ENCODE assay signal across 22 cellular contexts in genomic region chr4:2340272-2341061, GRCh38.
DNase-seq lines count a peak whose midpoint lies in the region; ATAC-seq and TF ChIP-seq lines count a peak whose summit lies in the region.
"Had no signal": no experiment of that assay in that cellular context is flagged by ENCODE, and none has a peak within 500 bp of the region (broad histone marks: within the 10 kb centered on the region; RNA-seq: fewer than 3 reads in every experiment).

No MANE protein-coding gene starts in this region.

- no peak overlapping the region for H3K4me2 ChIP-seq in DND-41 (ENCODE audit: insufficient read depth, low read length)
- H3K4me2 ChIP-seq: KMS-11 had no signal

- TF ChIP-seq POLR2A in sigmoid colon (IDR thresholded peaks at IDR 0.05) = no peak

- TF ChIP-seq CTCF in DND-41 (IDR thresholded peaks at IDR 0.05; ENCODE audit: borderline replicate concordance, extremely low read depth, low read length, poor library complexity, severe bottlenecking) = no peak
- no peak for TF ChIP-seq CTCF in sigmoid colon (IDR thresholded peaks at IDR 0.05)
- no peak for TF ChIP-seq CTCF in omental fat pad (IDR thresholded peaks at IDR 0.05)
- no peak for TF ChIP-seq CTCF in foreskin keratinocyte (conservative IDR thresholded peaks at IDR 0.05)

- no peak for TF ChIP-seq EP300 in sigmoid colon (IDR thresholded peaks at IDR 0.05)

- no peaks in the 10 kb centered on the region for H3K9me3 ChIP-seq in DND-41 (ENCODE audit: insufficient read depth, low read length, severe bottlenecking)
- no peaks in the 10 kb centered on the region for H3K9me3 ChIP-seq in sigmoid colon

- 95 to 96% methylated on average over 27 of the region's 27 CpGs for WGBS in sigmoid colon, 2 donors

- no peaks in the 10 kb centered on the region for H4K20me1 ChIP-seq in DND-41 (ENCODE audit: insufficient read depth, low read length)

- H3K4me3 ChIP-seq in DND-41 (ENCODE audit: low read depth in 1 of 2, low read length in 2 of 2) (no peak overlapping the region), sigmoid colon (no peak overlapping the region)

- H3K4me1 ChIP-seq in DND-41 (ENCODE audit: insufficient read depth, low read length) (no peaks in the 10 kb centered on the region), sigmoid colon (no peaks in the 10 kb centered on the region), foreskin keratinocyte (no peaks in the 10 kb centered on the region)
- H3K4me1 ChIP-seq: parathyroid adenoma had no signal

- no peak overlapping the region for H3K27ac ChIP-seq in DND-41 (ENCODE audit: low read length)
- no peak overlapping the region for H3K27ac ChIP-seq in sigmoid colon
- H3K27ac ChIP-seq in foreskin keratinocyte = no peak overlapping the region
- H3K27ac ChIP-seq: 22Rv1, brain microvascular endothelial cell, KMS-11, parathyroid adenoma had no signal

- intact Hi-C loops in sigmoid colon (cut with DNase I) = no loop called here

- no peaks in the 10 kb centered on the region for H3K36me3 ChIP-seq in DND-41 (ENCODE audit: insufficient read depth, low read length)
- no peaks in the 10 kb centered on the region for H3K36me3 ChIP-seq in sigmoid colon
- H3K36me3 ChIP-seq: brain microvascular endothelial cell had no signal

- no peak overlapping the region for H3K9ac ChIP-seq in DND-41 (ENCODE audit: low read depth, low read length)
- H3K9ac ChIP-seq: KMS-11, parathyroid adenoma had no signal

- H3K79me2 ChIP-seq in DND-41 (ENCODE audit: insufficient read depth, low read length) = no peaks in the 10 kb centered on the region
- H3K79me2 ChIP-seq: parathyroid adenoma had no signal

- ATAC-seq in DND-41 (ENCODE audit: insufficient read depth, low read depth) = no peak
- ATAC-seq in omental fat pad (ENCODE audit: low FRiP score) = no peak
- ATAC-seq in foreskin keratinocyte = no peak
- ATAC-seq: sciatic nerve had no signal

- DNase-seq in activated CD4-positive, CD25-positive, alpha-beta regulatory T cell treated with anti-CD3 and anti-CD28 coated beads, Interleukin-2, amount 50 U/mL, for 72 hours = peak; percentile 22
- no peak for DNase-seq in activated CD4-positive, CD25-positive, alpha-beta regulatory T cell (lab: John Stamatoyannopoulos, UW)
- peak; percentile 1 for DNase-seq in DND-41
- DNase-seq in ecto neural progenitor cell (ENCODE audit: low spot score) = peak; percentile 36
- DNase-seq in sigmoid colon = peak; percentile 56
- DNase-seq in omental fat pad (ENCODE audit: low spot score) = no peak
- no peak for DNase-seq in foreskin keratinocyte
- no peak for DNase-seq in COLO829 (ENCODE audit: low spot score)
- DNase-seq: activated effector memory CD4-positive, alpha-beta T cell treated with Interleukin-2 at 50 U/mL for 16 hours; brain microvascular endothelial cell; CD4-positive, alpha-beta memory T cell; cortex of kidney; DMS79 treated with DMSO at 0.1 percent for 48 hours; HFFc6; left colon; NCI-H1930; NCI-H2227 treated with DMSO at 0.1 percent for 48 hours; NCI-H774 had no signal

- no peak overlapping the region for H2AFZ ChIP-seq in DND-41 (ENCODE audit: low read depth, low read length)
- H2AFZ ChIP-seq: parathyroid adenoma had no signal

- H3K27me3 ChIP-seq in DND-41 (ENCODE audit: insufficient read depth, low read length, poor library complexity) (peaks cover 3% of the 10 kb centered on the region), sigmoid colon (no peaks in the 10 kb centered on the region), foreskin keratinocyte (no peaks in the 10 kb centered on the region)
- H3K27me3 ChIP-seq: brain microvascular endothelial cell had no signal

Comparison
In these comparisons a context has a peak if more than half of its experiments do, and no peak if none do; other contexts are left out.
1. DNase-seq: peak in activated CD4-positive, CD25-positive, alpha-beta regulatory T cell treated with anti-CD3 and anti-CD28 coated beads, Interleukin-2, amount 50 U/mL, for 72 hours (single experiment), DND-41 (single experiment), ecto neural progenitor cell (single experiment) and sigmoid colon (single experiment); none in activated CD4-positive, CD25-positive, alpha-beta regulatory T cell (0 of 4), omental fat pad (single experiment), foreskin keratinocyte (0 of 2) and COLO829 (single experiment).